ENCODE assay signal across 8 cellular contexts in the genomic region with DNA sequence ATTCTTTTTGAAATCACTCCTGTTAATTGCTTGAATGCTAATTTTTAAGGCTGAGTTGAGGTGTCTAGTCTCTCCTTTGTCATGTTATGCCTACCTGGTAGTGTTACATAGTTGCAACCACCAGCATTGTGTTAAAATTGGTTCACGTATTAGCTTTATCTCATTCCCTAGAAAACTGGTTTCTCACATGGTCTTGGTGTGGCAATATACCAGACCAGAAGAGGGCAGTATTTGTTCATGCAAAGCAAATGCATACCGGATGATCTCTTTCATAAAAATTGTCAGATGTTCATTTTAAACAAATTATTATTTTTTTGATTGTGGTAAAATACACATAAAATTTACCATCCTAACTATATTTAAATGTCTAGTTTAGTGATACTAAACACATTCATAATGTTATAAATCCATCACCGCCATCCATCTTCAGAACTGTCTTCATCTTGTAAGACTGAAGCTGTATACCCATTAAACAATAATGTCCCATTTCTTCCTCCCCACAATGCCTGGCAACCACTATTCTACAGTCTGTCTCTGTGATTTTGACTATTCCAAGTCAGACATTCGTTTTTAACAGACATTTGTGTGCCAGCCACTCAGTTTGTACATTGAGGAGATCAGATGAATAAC.
DNase-seq lines count a peak whose midpoint lies in the region; ATAC-seq and TF ChIP-seq lines count a peak whose summit lies in the region.

No MANE protein-coding gene starts in this region.

- H3K79me2 ChIP-seq in Karpas-422 (ENCODE audit: low read length) (no peaks in the 10 kb centered on the region), neural progenitor cell (ENCODE audit: low read depth) (no peaks in the 10 kb centered on the region)

- H3K9ac ChIP-seq in Karpas-422 (ENCODE audit: low read length) (no peak overlapping the region), neural progenitor cell (no peak overlapping the region)

- peaks cover 4% of the 10 kb centered on the region for H3K27me3 Mint-ChIP-seq in neural progenitor cell (ENCODE audit: insufficient read depth, low read depth)

- no peak for ATAC-seq in GM18873 (IDR thresholded peaks at IDR 0.05; ENCODE audit: low FRiP score, unreplicated experiment)

- no peak overlapping the region for H3K4me3 Mint-ChIP-seq in neural progenitor cell

- no peaks in the 10 kb centered on the region for H3K9me3 Mint-ChIP-seq in neural progenitor cell

- H3K36me3 Mint-ChIP-seq in neural progenitor cell, result peaks cover 7% of the 10 kb centered on the region

- H3K27ac Mint-ChIP-seq in neural progenitor cell, result no peak overlapping the region

- H3K9me3 ChIP-seq in Karpas-422 (ENCODE audit: low read length), result no peaks in the 10 kb centered on the region
- no peaks in the 10 kb centered on the region for H3K9me3 ChIP-seq in esophagus muscularis mucosa
- no peaks in the 10 kb centered on the region for H3K9me3 ChIP-seq in neural progenitor cell (ENCODE audit: low read depth)
- no peaks in the 10 kb centered on the region for H3K9me3 ChIP-seq in MG63

- H3K36me3 ChIP-seq in Karpas-422 (ENCODE audit: insufficient read depth, low read length) (no peaks in the 10 kb centered on the region), esophagus muscularis mucosa (peaks cover 7 to 61% (median 22%) of the 10 kb centered on the region in 4 donors), neural progenitor cell (no peaks in the 10 kb centered on the region), MG63 (no peaks in the 10 kb centered on the region)

- H3F3A ChIP-seq in neural progenitor cell (ENCODE audit: low read depth), result peaks cover 2% of the 10 kb centered on the region

- no peak for TF ChIP-seq POLR2A in esophagus muscularis mucosa (IDR thresholded peaks at IDR 0.05; ENCODE audit: low read depth)

- no peak overlapping the region for H3K4me3 ChIP-seq in Karpas-422 (ENCODE audit: low read length)
- H3K4me3 ChIP-seq in esophagus muscularis mucosa, result no peak overlapping the region
- H3K4me3 ChIP-seq in neural progenitor cell, result no peak overlapping the region
- no peak overlapping the region for H3K4me3 ChIP-seq in MG63

- H3K27me3 ChIP-seq in Karpas-422 (ENCODE audit: low read length) (no peaks in the 10 kb centered on the region), esophagus muscularis mucosa (no peaks in the 10 kb centered on the region), neural progenitor cell (no peaks in the 10 kb centered on the region), MG63 (no peaks in the 10 kb centered on the region)

- TF ChIP-seq CTCF in esophagus muscularis mucosa (IDR thresholded peaks at IDR 0.05) (peak; percentile 49 to 69 (median 52)), neural progenitor cell (IDR thresholded peaks at IDR 0.05) (peak; percentile 81)

- intact Hi-C loops in esophagus muscularis mucosa (cut with DNase I), result no loop called here

- DNase-seq in NCI-H524 (lab: John Stamatoyannopoulos, UW) (peak; percentile 35 to 61), NCI-H524 treated with DMSO at 0.1 percent for 48 hours (lab: John Stamatoyannopoulos, UW) (no peak), Karpas-422 (peak; percentile 76), RPMI7951 (ENCODE audit: low read depth) (peak; percentile 49), esophagus muscularis mucosa (ENCODE audit: extremely low spot score) (no peak), neural progenitor cell (ENCODE audit: low spot score) (peak; percentile 61), MG63 (no peak)

- H3K9me2 ChIP-seq in Karpas-422 (replicated peaks; ENCODE audit: insufficient read depth, low read length), result no peaks in the 10 kb centered on the region

- 55% methylated on average over 4 of the region's 4 CpGs for WGBS in esophagus muscularis mucosa

- H2AFZ ChIP-seq in Karpas-422 (ENCODE audit: low read length), result no peak overlapping the region
- H2AFZ ChIP-seq in neural progenitor cell (replicated peaks), result no peak overlapping the region

- peaks cover 12% of the 10 kb centered on the region for H3K4me1 ChIP-seq in Karpas-422 (ENCODE audit: low read length)
- H3K4me1 ChIP-seq in esophagus muscularis mucosa, result no peaks in the 10 kb centered on the region
- H3K4me1 ChIP-seq in neural progenitor cell, result no peaks in the 10 kb centered on the region

- no peak overlapping the region for H3K27ac ChIP-seq in Karpas-422 (ENCODE audit: low read length)
- H3K27ac ChIP-seq in esophagus muscularis mucosa (replicated peaks in 1 of 4), result no peak overlapping the region
- no peak overlapping the region for H3K27ac ChIP-seq in neural progenitor cell

- H3K4me1 Mint-ChIP-seq in neural progenitor cell, result no peaks in the 10 kb centered on the region

- no peak for TF ChIP-seq EP300 in esophagus muscularis mucosa (IDR thresholded peaks at IDR 0.05)

- no peak overlapping the region for H3K4me2 ChIP-seq in Karpas-422 (ENCODE audit: low read depth, low read length, poor library complexity, severe bottlenecking)
- no peak overlapping the region for H3K4me2 ChIP-seq in neural progenitor cell

- H4K20me1 ChIP-seq in Karpas-422 (ENCODE audit: insufficient read depth, low read depth, low read length), result no peaks in the 10 kb centered on the region
- no peaks in the 10 kb centered on the region for H4K20me1 ChIP-seq in neural progenitor cell (ENCODE audit: low read depth)

Comparison
In these comparisons a context has a peak if more than half of its experiments do, and no peak if none do; other contexts are left out.
1. DNase-seq: peak in NCI-H524 (2 of 2), Karpas-422 (single experiment), RPMI7951 (single experiment) and neural progenitor cell (single experiment); none in NCI-H524 treated with DMSO at 0.1 percent for 48 hours (single experiment), esophagus muscularis mucosa (single experiment) and MG63 (single experiment).